In genomic region chr7:108203433-108204002, GRCh38 we compare ENCODE assay signal across 15 cellular contexts.
DNase-seq lines count a peak whose midpoint lies in the region; ATAC-seq lines count a peak whose summit lies in the region.
"Had no signal": no experiment of that assay in that cellular context is flagged by ENCODE, and none has a peak within 500 bp of the region (broad histone marks: within the 10 kb centered on the region; RNA-seq: fewer than 3 reads in every experiment).

No MANE protein-coding gene starts in this region.

- H3K9me3 Mint-ChIP-seq in stimulated activated naive B cell treated with anti-CD40 and anti-IgM and Interleukin-4, amounts not matched to agents 10 μg/mL and 1 μg/mL and 100 μg/mL, for 72 hours = no peaks in the 10 kb centered on the region
- H3K9me3 Mint-ChIP-seq: HFFc6 had no signal

- intact Hi-C loops in left ventricle myocardium superior (cut with micrococcal nuclease) = no loop called here

- no peak overlapping the region for H3K27ac Mint-ChIP-seq in stimulated activated naive B cell treated with anti-CD40 and anti-IgM and Interleukin-4, amounts not matched to agents 10 μg/mL and 1 μg/mL and 100 μg/mL, for 72 hours
- H3K27ac Mint-ChIP-seq: HFFc6 had no signal

- H3K4me1 Mint-ChIP-seq in stimulated activated naive B cell treated with anti-CD40 and anti-IgM and Interleukin-4, amounts not matched to agents 10 μg/mL and 1 μg/mL and 100 μg/mL, for 72 hours = peaks cover 0 to 3% of the 10 kb centered on the region in 2 donors

- no peak overlapping the region for H3K4me3 Mint-ChIP-seq in stimulated activated naive B cell treated with anti-CD40 and anti-IgM and Interleukin-4, amounts not matched to agents 10 μg/mL and 1 μg/mL and 100 μg/mL, for 72 hours
- H3K4me3 Mint-ChIP-seq: HFFc6 had no signal

- no peaks in the 10 kb centered on the region for H3K36me3 Mint-ChIP-seq in stimulated activated naive B cell treated with anti-CD40 and anti-IgM and Interleukin-4, amounts not matched to agents 10 μg/mL and 1 μg/mL and 100 μg/mL, for 72 hours

- H3K27me3 Mint-ChIP-seq in stimulated activated naive B cell treated with anti-CD40 and anti-IgM and Interleukin-4, amounts not matched to agents 10 μg/mL and 1 μg/mL and 100 μg/mL, for 72 hours = peaks cover 15 to 24% of the 10 kb centered on the region in 2 donors

- ATAC-seq in HG02798 (IDR thresholded peaks at IDR 0.05; ENCODE audit: poor library complexity, unreplicated experiment) (peak; percentile 87), HG03196 (IDR thresholded peaks at IDR 0.05; ENCODE audit: unreplicated experiment) (no peak), left ventricle myocardium superior (no peak)
- ATAC-seq in stimulated activated naive B cell treated with anti-CD40 and anti-IgM and Interleukin-4, amounts not matched to agents 10 μg/mL and 1 μg/mL and 100 μg/mL, for 72 hours (replicated peaks) = peak; percentile 25 to 38
- ATAC-seq in activated CD4-positive, CD25-positive, alpha-beta regulatory T cell treated with anti-CD3 and anti-CD28 coated beads, Interleukin-2, amount 50 U/mL, for 24 hours = no peak
- ATAC-seq: body of pancreas, left colon had no signal

- DNase-seq in NCI-H748 (lab: John Stamatoyannopoulos, UW; ENCODE audit: unreplicated experiment) (peak; percentile 62), NCI-H748 treated with DMSO at 0.1 percent for 48 hours (lab: John Stamatoyannopoulos, UW) (no peak), NCI-H1092 treated with DMSO at 0.1 percent for 48 hours (lab: John Stamatoyannopoulos, UW) (peak; percentile 51), left ventricle myocardium superior (no peak)
- no peak for DNase-seq in stimulated activated naive B cell treated with anti-CD40 and anti-IgM and Interleukin-4, amounts not matched to agents 10 μg/mL and 1 μg/mL and 100 μg/mL, for 72 hours
- DNase-seq: body of pancreas, GDM1, HFFc6, left colon, NCI-H1436, ovary, SW 1271 had no signal

Comparison
In these comparisons a context has a peak if more than half of its experiments do, and no peak if none do; other contexts are left out.
1. DNase-seq: peak in NCI-H748 (single experiment) and NCI-H1092 treated with DMSO at 0.1 percent for 48 hours (single experiment); none in NCI-H748 treated with DMSO at 0.1 percent for 48 hours (single experiment), stimulated activated naive B cell treated with anti-CD40 and anti-IgM and Interleukin-4, amounts not matched to agents 10 μg/mL and 1 μg/mL and 100 μg/mL, for 72 hours (single experiment) and left ventricle myocardium superior (single experiment).
2. ATAC-seq: peak in HG02798 (single experiment) and stimulated activated naive B cell treated with anti-CD40 and anti-IgM and Interleukin-4, amounts not matched to agents 10 μg/mL and 1 μg/mL and 100 μg/mL, for 72 hours (2 of 2); none in HG03196 (single experiment), left ventricle myocardium superior (single experiment) and activated CD4-positive, CD25-positive, alpha-beta regulatory T cell treated with anti-CD3 and anti-CD28 coated beads, Interleukin-2, amount 50 U/mL, for 24 hours (0 of 2).